ENCODE assay signal across 13 cellular contexts in genomic region chr20:64048402-64049044, GRCh38. TPM values are rescaled to one million over a fixed set of nuclear protein-coding genes. Genes with fewer than 3 reads are reported as not detected.
DNase-seq lines count a peak whose midpoint lies in the region; ATAC-seq and TF ChIP-seq lines count a peak whose summit lies in the region.
"Had no signal": no experiment of that assay in that cellular context is flagged by ENCODE, and none has a peak within 500 bp of the region (broad histone marks: within the 10 kb centered on the region; RNA-seq: fewer than 3 reads in every experiment).

No MANE protein-coding gene starts in this region.

- H3K4me1 ChIP-seq in heart left ventricle (peaks cover 0 to 42% (median 16%) of the 10 kb centered on the region in 12 donors), mesenchymal stem cell (ENCODE audit: control insufficient read depth, insufficient read depth, low read depth, low read length) (peaks cover 36% of the 10 kb centered on the region), vagina (peaks cover 18% of the 10 kb centered on the region)
- H3K4me1 ChIP-seq in naive thymus-derived CD4-positive, alpha-beta T cell (ENCODE audit: control insufficient read depth in 2 of 2, insufficient read depth in 2 of 2, low read length in 2 of 2) = peaks cover 0 to 8% of the 10 kb centered on the region in 2 donors
- H3K4me1 ChIP-seq: pancreas had no signal

- peaks cover 16 to 24% (median 19%) of the 10 kb centered on the region in 7 donors for H3K4me1 Mint-ChIP-seq in naive thymus-derived CD4-positive, alpha-beta T cell

- no peak overlapping the region for H2BK5ac ChIP-seq in mesenchymal stem cell (ENCODE audit: low read depth, low read length, poor library complexity, severe bottlenecking)

- peak overlapping the region; percentile 39 to 91 (median 63) for H3K4me3 ChIP-seq in heart left ventricle
- no peak overlapping the region for H3K4me3 ChIP-seq in mesenchymal stem cell (ENCODE audit: insufficient read depth in 1 of 2, low read depth in 1 of 2, low read length in 2 of 2)
- peak overlapping the region; percentile 39 to 42 for H3K4me3 ChIP-seq in vagina
- H3K4me3 ChIP-seq in naive thymus-derived CD4-positive, alpha-beta T cell (ENCODE audit: low read length) = no peak overlapping the region

- CTCF ChIA-PET in naive thymus-derived CD4-positive, alpha-beta T cell (lab: Charles Lee) = no interaction called here
- CTCF ChIA-PET in GM10248 (lab: Yijun Ruan, JAX) = interaction anchor here (1.6 to 7.8 kb wide), 2 partner anchors 9 to 12 kb away, joined by 4 to 69 read pairs; no protein-coding TSS in a partner anchor

- H2AK5ac ChIP-seq in mesenchymal stem cell (ENCODE audit: low read length, severe bottlenecking) = no peak overlapping the region

- H3K4ac ChIP-seq in mesenchymal stem cell (ENCODE audit: low read depth in 1 of 2, low read length in 2 of 2) = no peak overlapping the region

- H3K36me3 ChIP-seq in heart left ventricle = peaks cover 0 to 23% (median 8%) of the 10 kb centered on the region in 9 donors
- H3K36me3 ChIP-seq in mesenchymal stem cell (ENCODE audit: control insufficient read depth in 1 of 2, insufficient read depth in 2 of 2, low read depth in 1 of 2, low read length in 2 of 2) = no peaks in the 10 kb centered on the region
- no peaks in the 10 kb centered on the region for H3K36me3 ChIP-seq in vagina
- no peaks in the 10 kb centered on the region for H3K36me3 ChIP-seq in naive thymus-derived CD4-positive, alpha-beta T cell (ENCODE audit: control insufficient read depth in 2 of 3, insufficient read depth in 3 of 3, low read length in 3 of 3)
- H3K36me3 ChIP-seq: pancreas had no signal

- H3K9me3 Mint-ChIP-seq in naive thymus-derived CD4-positive, alpha-beta T cell = no peaks in the 10 kb centered on the region

- no peak overlapping the region for H2BK15ac ChIP-seq in mesenchymal stem cell (ENCODE audit: low read depth, poor library complexity, severe bottlenecking)

- H3K27ac Mint-ChIP-seq in naive thymus-derived CD4-positive, alpha-beta T cell = no peak overlapping the region

- ATAC-seq in heart left ventricle = no peak
- ATAC-seq in naive thymus-derived CD4-positive, alpha-beta T cell = no peak

- H3K27ac ChIP-seq in heart left ventricle = peak overlapping the region; percentile 57 to 90 (median 82)
- H3K27ac ChIP-seq in mesenchymal stem cell (ENCODE audit: low read length, poor library complexity, severe bottlenecking) = no peak overlapping the region
- no peak overlapping the region for H3K27ac ChIP-seq in vagina
- H3K27ac ChIP-seq in naive thymus-derived CD4-positive, alpha-beta T cell (ENCODE audit: low read depth, low read length) = no peak overlapping the region
- H3K27ac ChIP-seq: pancreas had no signal

- intact Hi-C loops in heart left ventricle (cut with DNase I) (no loop called here), cardiac septum (cut with DNase I) (no loop called here), vagina (cut with DNase I) (no loop called here)
- intact Hi-C loops in naive thymus-derived CD4-positive, alpha-beta T cell (cut with micrococcal nuclease) = loop anchor here in 1 of 2 donors (1.0 kb wide), 1 partner anchor 9 kb away; no protein-coding TSS in a partner anchor

- WGBS in heart left ventricle, 4 donors = 0 to 4% (median 3%) methylated on average over 28 to 101 of the region's 101 CpGs
- 4% methylated on average over 72 of the region's 101 CpGs for WGBS in mesenchymal stem cell

- H3K9me3 ChIP-seq in heart left ventricle (no peaks in the 10 kb centered on the region), mesenchymal stem cell (ENCODE audit: control insufficient read depth, low read length) (no peaks in the 10 kb centered on the region), vagina (no peaks in the 10 kb centered on the region)
- no peaks in the 10 kb centered on the region for H3K9me3 ChIP-seq in naive thymus-derived CD4-positive, alpha-beta T cell (ENCODE audit: control insufficient read depth in 2 of 3, low read length in 3 of 3)
- H3K9me3 ChIP-seq: pancreas had no signal

- DNase-seq in heart left ventricle = no peak
- no peak for DNase-seq in cardiac septum (ENCODE audit: low spot score)
- peak; percentile 62 for DNase-seq in ecto neural progenitor cell (ENCODE audit: low spot score)
- DNase-seq in mesenchymal stem cell = no peak
- DNase-seq in vagina (ENCODE audit: extremely low spot score in 2 of 2) = no peak
- DNase-seq in naive thymus-derived CD4-positive, alpha-beta T cell = no peak
- DNase-seq in GM10248 (ENCODE audit: extremely low spot score) = no peak
- no peak for DNase-seq in OCI-M1 (lab: John Stamatoyannopoulos, UW)
- DNase-seq: activated CD4-positive, alpha-beta T cell treated with anti-CD3 and anti-CD28 coated beads for 4 hours; activated naive CD4-positive, alpha-beta T cell; cerebellar nuclear complex; NCI-H1105 treated with DMSO at 0.1 percent for 48 hours; pancreas had no signal

- TF ChIP-seq CTCF in heart left ventricle (IDR thresholded peaks at IDR 0.05) (no peak), vagina (IDR thresholded peaks at IDR 0.05) (no peak), GM10248 (IDR thresholded peaks at IDR 0.05; ENCODE audit: control extremely low read depth, extremely low read depth, low read depth, missing control alignments) (no peak)

- H4K91ac ChIP-seq in mesenchymal stem cell (ENCODE audit: low read length) = no peak overlapping the region

- no peak overlapping the region for H2BK12ac ChIP-seq in mesenchymal stem cell (ENCODE audit: low read length in 2 of 2)

- H3K23ac ChIP-seq in mesenchymal stem cell (ENCODE audit: low read length in 2 of 2) = no peak overlapping the region

- POLR2A ChIA-PET in naive thymus-derived CD4-positive, alpha-beta T cell (lab: Charles Lee) = no interaction called here
- POLR2A ChIA-PET in GM10248 (lab: Yijun Ruan, JAX) = no interaction called here

- H4K8ac ChIP-seq in mesenchymal stem cell (ENCODE audit: low read length) = no peak overlapping the region

- no peak overlapping the region for H2BK120ac ChIP-seq in mesenchymal stem cell (ENCODE audit: low read depth, low read length)

- H3K14ac ChIP-seq in mesenchymal stem cell (ENCODE audit: low read length in 2 of 2) = no peak overlapping the region

- H2AFZ ChIP-seq in mesenchymal stem cell (ENCODE audit: low read depth, low read length) = peak overlapping the region; percentile 20

- H3K27me3 ChIP-seq in heart left ventricle = peaks cover 0 to 59% (median 16%) of the 10 kb centered on the region in 9 donors
- peaks cover 52 to 70% of the 10 kb centered on the region in 2 experiments for H3K27me3 ChIP-seq in mesenchymal stem cell (ENCODE audit: control insufficient read depth in 1 of 2, insufficient read depth in 1 of 2, low read length in 2 of 2)
- peaks cover 8% of the 10 kb centered on the region for H3K27me3 ChIP-seq in vagina
- H3K27me3 ChIP-seq in naive thymus-derived CD4-positive, alpha-beta T cell (ENCODE audit: control insufficient read depth in 2 of 2, insufficient read depth in 2 of 2, low read length in 2 of 2) = peaks cover 6 to 22% of the 10 kb centered on the region in 2 donors

- H3K18ac ChIP-seq in mesenchymal stem cell (ENCODE audit: low read depth in 1 of 2, low read length in 2 of 2) = no peak overlapping the region

- TF ChIP-seq POLR2A in heart left ventricle (IDR thresholded peaks at IDR 0.05) (no peak), vagina (IDR thresholded peaks at IDR 0.05) (no peak)

- no peaks in the 10 kb centered on the region for H3K36me3 Mint-ChIP-seq in naive thymus-derived CD4-positive, alpha-beta T cell

- peaks cover 6 to 45% (median 14%) of the 10 kb centered on the region in 5 donors for H3K27me3 Mint-ChIP-seq in naive thymus-derived CD4-positive, alpha-beta T cell

- H3K4me2 ChIP-seq in mesenchymal stem cell (ENCODE audit: low read length, poor library complexity, severe bottlenecking) = no peak overlapping the region

- H3K79me1 ChIP-seq in mesenchymal stem cell (replicated peaks; ENCODE audit: low read length, poor library complexity, severe bottlenecking) = no peaks in the 10 kb centered on the region

- H3K9ac ChIP-seq in mesenchymal stem cell (ENCODE audit: low read length) = no peak overlapping the region

- H3K4me3 Mint-ChIP-seq in naive thymus-derived CD4-positive, alpha-beta T cell = peak overlapping the region in 2 of 10 donors; percentile 46 to 78

RNA-seq across cellular contexts. Expression of gene SOX18, which starts 0.9 kb away (rescaled TPM):
- 10 to 100 TPM; 37.0 to 75.9 (median 50.7) TPM for total RNA-seq in heart left ventricle
- 10 to 100 TPM; 23.5 to 31.1 TPM for polyA plus RNA-seq in heart left ventricle
- 67.0 TPM for total RNA-seq in cardiac septum
- 0.33 TPM for polyA plus RNA-seq in mesenchymal stem cell (2013, experiment 1 of 2)
- 0.27 TPM for polyA plus RNA-seq in mesenchymal stem cell (2013, experiment 2 of 2)
- 57.2 TPM for total RNA-seq in vagina
- total RNA-seq in naive thymus-derived CD4-positive, alpha-beta T cell = 1 to 10 TPM in 1 of 5 experiments, under 1 TPM in 1, not detected in 3; 0.20 to 1.7 TPM
- polyA plus RNA-seq in naive thymus-derived CD4-positive, alpha-beta T cell = not detected

RNA-seq across cellular contexts. Expression of gene C20orf204, which starts 12.5 kb away (rescaled TPM):
- total RNA-seq in heart left ventricle (1 to 10 TPM in 1 of 9 donors, under 1 TPM in 8; 0.16 to 1.2 (median 0.56) TPM), cardiac septum (0.86 TPM), vagina (0.98 TPM)
- polyA plus RNA-seq in heart left ventricle = under 1 TPM; 0.35 to 0.42 TPM
- 0.07 TPM for polyA plus RNA-seq in mesenchymal stem cell (2013, experiment 1 of 2)
- polyA plus RNA-seq in mesenchymal stem cell (2013, experiment 2 of 2) = 0.10 TPM
- total RNA-seq in naive thymus-derived CD4-positive, alpha-beta T cell = 10 to 100 TPM in 3 of 5 experiments, 1 to 10 TPM in 2; 4.7 to 24.6 (median 12.5) TPM
- under 1 TPM in 1 of 2 donors, not detected in 1; 0.39 TPM for polyA plus RNA-seq in naive thymus-derived CD4-positive, alpha-beta T cell

RNA-seq across cellular contexts. Expression of gene TCEA2, which starts 14.5 kb away (rescaled TPM):
- total RNA-seq in heart left ventricle (10 to 100 TPM; 19.2 to 52.1 (median 42.9) TPM), cardiac septum (66.0 TPM), vagina (33.1 TPM)
- polyA plus RNA-seq in heart left ventricle = 10 to 100 TPM; 23.6 to 32.9 TPM
- polyA plus RNA-seq in mesenchymal stem cell (2013, experiment 1 of 2) = 57.9 TPM
- polyA plus RNA-seq in mesenchymal stem cell (2013, experiment 2 of 2) = 60.9 TPM
- total RNA-seq in naive thymus-derived CD4-positive, alpha-beta T cell = 10 to 100 TPM; 35.5 to 73.2 (median 47.3) TPM
- 10 to 100 TPM; 22.2 to 33.2 TPM for polyA plus RNA-seq in naive thymus-derived CD4-positive, alpha-beta T cell

RNA-seq across cellular contexts. Expression of gene RGS19, which starts 30.8 kb away (rescaled TPM):
- total RNA-seq in heart left ventricle (10 to 100 TPM in 2 of 9 donors, 1 to 10 TPM in 7; 3.2 to 25.6 (median 5.3) TPM), cardiac septum (3.1 TPM), vagina (20.6 TPM)
- 1 to 10 TPM; 3.7 to 6.5 TPM for polyA plus RNA-seq in heart left ventricle
- polyA plus RNA-seq in mesenchymal stem cell (2013, experiment 1 of 2) = 11.6 TPM
- polyA plus RNA-seq in mesenchymal stem cell (2013, experiment 2 of 2) = 13.4 TPM
- 10 to 100 TPM; 21.8 to 93.4 (median 23.6) TPM for total RNA-seq in naive thymus-derived CD4-positive, alpha-beta T cell
- polyA plus RNA-seq in naive thymus-derived CD4-positive, alpha-beta T cell = 10 to 100 TPM; 55.2 to 66.8 TPM

RNA-seq across cellular contexts. Expression of gene OPRL1, which starts 31.4 kb away (rescaled TPM):
- total RNA-seq in heart left ventricle (1 to 10 TPM in 3 of 9 donors, under 1 TPM in 6; 0.18 to 1.9 (median 0.67) TPM), cardiac septum (0.48 TPM), vagina (1.5 TPM)
- under 1 TPM; 0.21 to 0.27 TPM for polyA plus RNA-seq in heart left ventricle
- polyA plus RNA-seq in mesenchymal stem cell (2013, experiment 1 of 2) = 0.54 TPM
- 0.40 TPM for polyA plus RNA-seq in mesenchymal stem cell (2013, experiment 2 of 2)
- total RNA-seq in naive thymus-derived CD4-positive, alpha-beta T cell = 1 to 10 TPM in 3 of 5 experiments, under 1 TPM in 2; 0.75 to 6.1 (median 1.1) TPM
- polyA plus RNA-seq in naive thymus-derived CD4-positive, alpha-beta T cell = 1 to 10 TPM in 1 of 2 donors, under 1 TPM in 1; 0.18 to 1.3 TPM

Comparison
In these comparisons a context has a peak if more than half of its experiments do, and no peak if none do; other contexts are left out.
1. H3K27ac ChIP-seq: peak in heart left ventricle (12 of 12); none in mesenchymal stem cell (single experiment), vagina (single experiment) and naive thymus-derived CD4-positive, alpha-beta T cell (single experiment).
2. H3K4me3 ChIP-seq: peak in heart left ventricle (12 of 12) and vagina (2 of 2); none in mesenchymal stem cell (0 of 2) and naive thymus-derived CD4-positive, alpha-beta T cell (single experiment).
3. RNA of gene SOX18, which starts 0.9 kb away (total RNA-seq): 67.0 TPM in cardiac septum (single experiment), 57.2 TPM in vagina (single experiment) and 37.0 to 75.9 TPM in heart left ventricle; 0.20 to 1.7 TPM in naive thymus-derived CD4-positive, alpha-beta T cell; every median in the first group is over 10 times any median in the second.